Comparison of ENCODE assay signal across 8 cellular contexts in the genomic region with DNA sequence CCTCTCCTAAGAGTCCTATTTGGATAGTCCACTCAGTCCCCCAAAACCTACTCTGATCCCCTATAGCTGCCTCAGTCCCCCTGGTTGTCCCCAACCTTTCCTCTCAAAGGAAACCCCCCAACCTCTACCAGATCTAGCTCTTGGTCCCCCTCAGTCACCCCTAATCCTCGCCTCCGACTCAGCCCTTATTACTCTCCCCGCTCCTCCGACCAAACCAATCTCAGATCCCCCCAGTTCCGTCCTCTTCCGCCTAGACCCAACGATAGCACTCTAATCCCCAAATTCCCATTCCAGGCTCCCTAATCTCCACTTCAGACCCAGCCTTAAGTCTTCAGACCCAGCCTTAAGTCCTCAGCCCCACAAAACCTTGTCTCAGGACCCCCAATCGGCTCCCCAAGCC. TPM values are rescaled to one million over a fixed set of nuclear protein-coding genes. Genes with fewer than 3 reads are reported as not detected.
DNase-seq lines count a peak whose midpoint lies in the region; ATAC-seq and TF ChIP-seq lines count a peak whose summit lies in the region.

No MANE protein-coding gene starts in this region.

- peaks cover 96% of the 10 kb centered on the region for H3K4me1 Mint-ChIP-seq in activated B cell treated with CpG ODN at 0.5 μM for 24 hours

- CTCF ChIA-PET in activated B cell treated with CpG ODN at 0.5 μM for 24 hours (lab: Charles Lee) = interaction anchor here (1.1 to 2.2 kb wide), 3 partner anchors 12 to 35 kb away, joined by 3 to 9 read pairs (median 3); no protein-coding TSS in a partner anchor

- peaks cover 4 to 73% (median 48%) of the 10 kb centered on the region in 12 donors for H3K4me1 ChIP-seq in heart left ventricle
- peaks cover 0 to 46% (median 37%) of the 10 kb centered on the region in 4 donors for H3K4me1 ChIP-seq in sigmoid colon

- peak overlapping the region; percentile 97 for H3K4me3 Mint-ChIP-seq in activated B cell treated with CpG ODN at 0.5 μM for 24 hours

- WGBS in heart left ventricle, 4 donors = 1 to 6% (median 2%) methylated on average over 8 of the region's 8 CpGs
- WGBS in sigmoid colon, 2 donors = 5 to 7% methylated on average over 8 of the region's 8 CpGs

- peak overlapping the region; percentile 92 for H3K27ac Mint-ChIP-seq in activated B cell treated with CpG ODN at 0.5 μM for 24 hours

- H3K27ac ChIP-seq in heart left ventricle = peak overlapping the region; percentile 58 to 93 (median 86)
- peak overlapping the region; percentile 77 to 84 (median 83) for H3K27ac ChIP-seq in sigmoid colon

- H3K36me3 ChIP-seq in heart left ventricle (no peaks in the 10 kb centered on the region), sigmoid colon (no peaks in the 10 kb centered on the region)

- H3K4me3 ChIP-seq in GM12875 (ENCODE audit: low read depth, low read length) = peak overlapping the region; percentile 56
- peak overlapping the region; percentile 57 to 91 (median 82) for H3K4me3 ChIP-seq in heart left ventricle
- peak overlapping the region; percentile 65 to 97 (median 82) for H3K4me3 ChIP-seq in sigmoid colon

- ATAC-seq in activated B cell treated with CpG ODN at 0.5 μM for 24 hours (ENCODE audit: low read depth) (no peak), heart left ventricle (peak in 3 of 4 donors; percentile 4 to 22 (median 14)), GM19328 (IDR thresholded peaks at IDR 0.05; ENCODE audit: unreplicated experiment) (no peak), GM19452 (IDR thresholded peaks at IDR 0.05; ENCODE audit: unreplicated experiment) (no peak), GM18519 (IDR thresholded peaks at IDR 0.05; ENCODE audit: low FRiP score, unreplicated experiment) (no peak)

- no peaks in the 10 kb centered on the region for H3K27me3 Mint-ChIP-seq in activated B cell treated with CpG ODN at 0.5 μM for 24 hours

- peaks cover 27% of the 10 kb centered on the region for H3K36me3 Mint-ChIP-seq in activated B cell treated with CpG ODN at 0.5 μM for 24 hours (ENCODE audit: low read depth)

- TF ChIP-seq EP300 in sigmoid colon (IDR thresholded peaks at IDR 0.05) = no peak

- DNase-seq in activated B cell treated with CpG ODN at 0.5 μM for 24 hours (no peak), heart left ventricle (no peak), sigmoid colon (no peak), NCI-H1105 treated with DMSO at 0.1 percent for 48 hours (lab: John Stamatoyannopoulos, UW) (no peak)

- intact Hi-C loops in activated B cell treated with CpG ODN at 0.5 μM for 24 hours (cut with micrococcal nuclease) (loop anchor here (1.0 to 10.0 kb wide), 5 partner anchors 8 to 490 kb away; no protein-coding TSS in a partner anchor), heart left ventricle (cut with DNase I) (loop anchor here in 3 of 10 donors (2.0 to 5.0 kb wide), 2 partner anchors 28 to 33 kb away; no protein-coding TSS in a partner anchor), sigmoid colon (cut with DNase I) (loop anchor here (5.0 kb wide), 1 partner anchor 72 kb away; a partner anchor contains a TSS)

- TF ChIP-seq CTCF in GM12875 (IDR thresholded peaks at IDR 0.05; ENCODE audit: borderline replicate concordance, insufficient read depth, low read depth, low read length) (no peak), activated B cell treated with CpG ODN at 0.5 μM for 24 hours (IDR thresholded peaks at IDR 0.05) (no peak), heart left ventricle (IDR thresholded peaks at IDR 0.05) (no peak), sigmoid colon (IDR thresholded peaks at IDR 0.05) (no peak)

- H3K27me3 ChIP-seq in heart left ventricle (no peaks in the 10 kb centered on the region), sigmoid colon (no peaks in the 10 kb centered on the region)

- TF ChIP-seq POLR2A in heart left ventricle (IDR thresholded peaks at IDR 0.05) = no peak
- no peak for TF ChIP-seq POLR2A in sigmoid colon (IDR thresholded peaks at IDR 0.05)

- no peaks in the 10 kb centered on the region for H3K9me3 Mint-ChIP-seq in activated B cell treated with CpG ODN at 0.5 μM for 24 hours

- POLR2A ChIA-PET in activated B cell treated with CpG ODN at 0.5 μM for 24 hours (lab: Charles Lee) = interaction anchor here (0.8 to 6.7 kb wide), 9 partner anchors 9 to 59 kb away, joined by 3 to 47 read pairs (median 4); no protein-coding TSS in a partner anchor

- peaks cover 0 to 8% (median 0%) of the 10 kb centered on the region in 12 donors for H3K9me3 ChIP-seq in heart left ventricle
- no peaks in the 10 kb centered on the region for H3K9me3 ChIP-seq in sigmoid colon

RNA-seq across cellular contexts. Expression of a gene that starts 0.6 kb away (rescaled TPM):
- total RNA-seq in activated B cell treated with CpG ODN at 0.5 μM for 24 hours (51.4 and 54.1 TPM in 2 replicates), heart left ventricle (10 to 100 TPM; 14.5 to 51.2 (median 22.7) TPM), sigmoid colon (10 to 100 TPM in 3 of 4 donors, 1 to 10 TPM in 1; 8.6 to 17.2 (median 15.3) TPM)
- polyA plus RNA-seq in heart left ventricle (10 to 100 TPM; 17.4 to 21.7 TPM), sigmoid colon (10 to 100 TPM; 53.2 to 64.7 (median 54.1) TPM)

Comparison
In these comparisons a context has a peak if more than half of its experiments do, and no peak if none do; other contexts are left out.
1. ATAC-seq: peak in heart left ventricle (3 of 4); none in activated B cell treated with CpG ODN at 0.5 μM for 24 hours (single experiment), GM19328 (single experiment), GM19452 (single experiment) and GM18519 (single experiment).
2. Peak in every context shown above with its lines, with median percentiles within 50 percentile points of each other: H3K4me3 ChIP-seq.